Comparison of ENCODE assay signal across 20 cellular contexts in the genomic region with DNA sequence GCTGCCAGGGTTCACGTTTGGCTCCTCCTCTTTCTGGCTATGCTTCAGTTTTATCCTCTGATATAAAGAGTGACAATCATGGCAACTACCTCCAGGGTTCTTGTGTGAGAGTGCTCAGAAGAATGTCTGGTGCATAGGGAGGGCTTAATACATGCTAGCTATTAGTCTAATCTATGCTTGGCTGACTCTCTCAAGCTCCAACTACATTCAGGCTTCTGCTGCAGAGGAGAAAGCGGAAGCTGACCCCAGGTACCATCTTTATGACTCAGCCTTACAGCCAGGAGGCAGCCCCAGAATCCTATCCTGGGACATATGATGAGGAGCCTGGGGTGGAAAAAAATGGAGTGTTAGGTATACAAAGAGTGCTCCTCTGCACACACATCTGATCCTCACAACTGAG.
"Had no signal": no experiment of that assay in that cellular context is flagged by ENCODE, and none has a peak within 500 bp of the region (broad histone marks: within the 10 kb centered on the region; RNA-seq: fewer than 3 reads in every experiment).

No MANE protein-coding gene starts in this region.

- FAIRE-seq: endometrium had no signal

- ATAC-seq: activated CD8-positive, alpha-beta T cell treated with anti-CD3 and anti-CD28 coated beads, Interleukin-2, amount 10 ng/mL, durations not matched to agents 7 days and 5 days; activated naive CD8-positive, alpha-beta T cell treated with anti-CD3 and anti-CD28 coated beads, Interleukin-2, amount 50 U/mL, for 24 hours; activated T-cell treated with anti-CD3 and anti-CD28 coated beads, Interleukin-2, amount 50 U/mL, for 4 hours; gastroesophageal sphincter; heart right ventricle had no signal

- H3K4me1 Mint-ChIP-seq: activated CD4-positive, alpha-beta T cell treated with anti-CD3 and anti-CD28 coated beads, Interleukin-2, amount 10 ng/mL, durations not matched to agents 7 days and 5 days; brain; central memory CD8-positive, alpha-beta T cell; immature natural killer cell had no signal

- H3K9me3 ChIP-seq: gastroesophageal sphincter, heart right ventricle had no signal

- H3K4me3 Mint-ChIP-seq: activated B cell treated with CpG ODN at 0.5 μM for 24 hours; activated CD4-positive, alpha-beta T cell treated with anti-CD3 and anti-CD28 coated beads, Interleukin-2, amount 10 ng/mL, durations not matched to agents 7 days and 5 days; activated CD8-positive, alpha-beta T cell treated with anti-CD3 and anti-CD28 coated beads, Interleukin-2, amount 10 ng/mL, durations not matched to agents 7 days and 5 days; activated naive CD4-positive, alpha-beta T cell treated with anti-CD3 and anti-CD28 coated beads, Interleukin-2, amount 10 ng/mL, durations not matched to agents 7 days and 5 days; activated naive CD8-positive, alpha-beta T cell treated with anti-CD3 and anti-CD28 coated beads, Interleukin-2, amount 50 U/mL, for 24 hours; activated T-cell treated with anti-CD3 and anti-CD28 coated beads, Interleukin-2, amount 50 U/mL, for 4 hours; brain; central memory CD8-positive, alpha-beta T cell; immature natural killer cell; memory B cell had no signal

- H3K36me3 Mint-ChIP-seq: activated naive CD4-positive, alpha-beta T cell treated with anti-CD3 and anti-CD28 coated beads, Interleukin-2, amount 10 ng/mL, durations not matched to agents 7 days and 5 days; brain; immature natural killer cell; memory B cell had no signal

- H3K27ac ChIP-seq: coronary artery, gastroesophageal sphincter, heart right ventricle had no signal

- H3K9me3 Mint-ChIP-seq: activated B cell treated with CpG ODN at 0.5 μM for 24 hours; activated CD4-positive, alpha-beta T cell treated with anti-CD3 and anti-CD28 coated beads, Interleukin-2, amount 10 ng/mL, durations not matched to agents 7 days and 5 days; activated naive CD4-positive, alpha-beta T cell treated with anti-CD3 and anti-CD28 coated beads, Interleukin-2, amount 10 ng/mL, durations not matched to agents 7 days and 5 days; activated naive CD8-positive, alpha-beta T cell treated with anti-CD3 and anti-CD28 coated beads, Interleukin-2, amount 50 U/mL, for 24 hours; activated T-cell treated with anti-CD3 and anti-CD28 coated beads, Interleukin-2, amount 50 U/mL, for 4 hours; central memory CD8-positive, alpha-beta T cell had no signal

- H3K27me3 ChIP-seq: gastroesophageal sphincter, heart right ventricle had no signal

- H3K36me3 ChIP-seq: gastroesophageal sphincter, heart right ventricle had no signal

- DNase-seq: activated B cell treated with CpG ODN at 0.5 μM for 24 hours; activated CD4-positive, alpha-beta T cell treated with anti-CD3 and anti-CD28 coated beads, Interleukin-2, amount 10 ng/mL, durations not matched to agents 7 days and 5 days; activated CD8-positive, alpha-beta T cell treated with anti-CD3 and anti-CD28 coated beads, Interleukin-2, amount 10 ng/mL, durations not matched to agents 7 days and 5 days; activated effector memory CD4-positive, alpha-beta T cell treated with Interleukin-2 at 50 U/mL for 16 hours; activated naive CD4-positive, alpha-beta T cell treated with anti-CD3 and anti-CD28 coated beads, Interleukin-2, amount 10 ng/mL, durations not matched to agents 7 days and 5 days; activated naive CD8-positive, alpha-beta T cell treated with anti-CD3 and anti-CD28 coated beads, Interleukin-2, amount 50 U/mL, for 24 hours; activated T-cell treated with anti-CD3 and anti-CD28 coated beads, Interleukin-2, amount 50 U/mL, for 4 hours; anterior cingulate cortex; heart right ventricle; immature natural killer cell; occipital lobe; posterior cingulate gyrus; stimulated activated naive CD4-positive, alpha-beta T cell; T-helper 9 cell had no signal

- H3K4me1 ChIP-seq: gastroesophageal sphincter had no signal

- H3K27ac Mint-ChIP-seq: activated B cell treated with CpG ODN at 0.5 μM for 24 hours; activated CD4-positive, alpha-beta T cell treated with anti-CD3 and anti-CD28 coated beads, Interleukin-2, amount 10 ng/mL, durations not matched to agents 7 days and 5 days; activated CD8-positive, alpha-beta T cell treated with anti-CD3 and anti-CD28 coated beads, Interleukin-2, amount 10 ng/mL, durations not matched to agents 7 days and 5 days; activated naive CD4-positive, alpha-beta T cell treated with anti-CD3 and anti-CD28 coated beads, Interleukin-2, amount 10 ng/mL, durations not matched to agents 7 days and 5 days; activated naive CD8-positive, alpha-beta T cell treated with anti-CD3 and anti-CD28 coated beads, Interleukin-2, amount 50 U/mL, for 24 hours; immature natural killer cell; memory B cell had no signal

- H3K4me3 ChIP-seq: coronary artery, gastroesophageal sphincter, heart right ventricle had no signal

- H3K27me3 Mint-ChIP-seq: activated naive CD4-positive, alpha-beta T cell treated with anti-CD3 and anti-CD28 coated beads, Interleukin-2, amount 10 ng/mL, durations not matched to agents 7 days and 5 days; activated naive CD8-positive, alpha-beta T cell treated with anti-CD3 and anti-CD28 coated beads, Interleukin-2, amount 50 U/mL, for 24 hours; brain; central memory CD8-positive, alpha-beta T cell; memory B cell had no signal
